In the genomic region with DNA sequence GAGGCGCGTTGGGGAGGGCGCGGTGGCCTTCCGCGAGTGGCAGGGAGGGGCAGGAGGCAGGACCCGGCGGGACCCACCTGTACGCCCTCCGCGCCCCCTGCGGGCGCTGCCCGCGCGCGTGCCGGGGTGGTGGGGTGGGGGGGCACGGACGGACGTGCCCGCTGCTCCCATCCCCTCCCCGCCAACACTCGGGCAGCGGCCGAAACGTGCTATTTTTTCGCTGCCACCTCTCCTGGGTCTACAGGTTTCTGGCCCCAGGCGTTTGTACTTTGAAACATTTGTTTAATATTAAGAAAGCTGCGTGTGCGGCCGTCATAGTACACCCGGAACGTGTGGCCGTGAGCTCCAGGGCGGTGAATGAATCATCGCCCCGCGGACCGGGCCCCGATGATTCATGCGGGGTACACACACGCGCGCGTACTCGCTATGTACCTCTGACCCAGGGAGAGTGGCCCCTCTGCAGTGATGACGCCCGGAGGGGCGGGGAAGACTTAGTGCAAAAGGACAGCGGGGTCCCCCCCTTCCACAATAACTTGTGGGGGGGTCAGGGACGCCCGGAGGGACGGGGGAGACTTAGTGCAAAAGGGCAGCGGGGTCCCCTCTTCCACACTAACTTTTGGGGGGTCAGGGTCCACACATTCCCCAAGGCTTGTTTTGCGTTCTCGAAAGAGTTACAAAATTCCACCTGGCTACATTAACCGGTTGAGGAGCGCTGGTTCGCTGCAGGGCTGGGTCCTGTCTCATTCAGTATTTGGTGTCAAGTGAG, we compare ENCODE assay signal across 8 cellular contexts. TPM values are rescaled to one million over a fixed set of nuclear protein-coding genes. Genes with fewer than 3 reads are reported as not detected.
A peak's percentile ranks its signal among the peaks of the same experiment; 100 is the strongest.
DNase-seq lines count a peak whose midpoint lies in the region; ATAC-seq, FAIRE-seq and TF ChIP-seq lines count a peak whose summit lies in the region.

No MANE protein-coding gene starts in this region.

- peaks cover 6% of the 10 kb centered on the region for H3K4me1 ChIP-seq in A673 (ENCODE audit: insufficient read depth, low read length, poor library complexity, severe bottlenecking)
- peaks cover 0 to 9% of the 10 kb centered on the region in 2 donors for H3K4me1 ChIP-seq in ascending aorta
- H3K4me1 ChIP-seq in aorta (ENCODE audit: control insufficient read depth in 1 of 2, insufficient read depth in 2 of 2, low read length in 2 of 2): peaks cover 4 to 7% of the 10 kb centered on the region in 2 donors

- no TSS peak for BruUV-seq in A673 (replicated peaks; lab: Mats Ljungman, UMichigan)

- ATAC-seq in HG03442 (IDR thresholded peaks at IDR 0.05; ENCODE audit: unreplicated experiment) (peak; percentile 28), aorta (ENCODE audit: low FRiP score) (peak; percentile 84)

- no peak for DNase-seq in A673 (ENCODE audit: low spot score)
- DNase-seq in GM19239 (ENCODE audit: insufficient read length, low spot score): peak; percentile 10
- peak; percentile 18 to 71 (median 51) for DNase-seq in T-helper 2 cell
- peak; percentile 72 to 93 for DNase-seq in ascending aorta (ENCODE audit: low spot score in 2 of 2)
- DNase-seq in hepatic stellate cell (ENCODE audit: low spot score): peak; percentile 87
- DNase-seq in renal cortical epithelial cell (ENCODE audit: low read depth): peak; percentile 76
- peak; percentile 85 to 92 for DNase-seq in aorta

- H3K36me3 ChIP-seq in A673 (ENCODE audit: insufficient read depth, low read length, poor library complexity, severe bottlenecking) (no peaks in the 10 kb centered on the region), ascending aorta (no peaks in the 10 kb centered on the region), aorta (ENCODE audit: control insufficient read depth in 1 of 2, insufficient read depth in 2 of 2, low read length in 1 of 2) (no peaks in the 10 kb centered on the region)

- 1 to 2% methylated on average over 60 of the region's 60 CpGs for WGBS in aorta, 2 donors

- peak overlapping the region; percentile 66 for H3K4me3 ChIP-seq in A673 (ENCODE audit: low read depth, low read length, poor library complexity, severe bottlenecking)
- H3K4me3 ChIP-seq in ascending aorta: peak overlapping the region; percentile 81 to 94
- peak overlapping the region; percentile 97 to 98 for H3K4me3 ChIP-seq in aorta (ENCODE audit: low read length in 2 of 2)

- peak; percentile 79 for FAIRE-seq in GM19239 (lab: Jason Lieb, UNC)

- CTCF ChIA-PET in A673 (lab: Charles Lee): no interaction called here

- H3K9me3 ChIP-seq in A673 (ENCODE audit: low read depth, low read length, poor library complexity, severe bottlenecking) (no peaks in the 10 kb centered on the region), ascending aorta (no peaks in the 10 kb centered on the region), aorta (ENCODE audit: control insufficient read depth, low read length) (no peaks in the 10 kb centered on the region)

- peaks cover 56% of the 10 kb centered on the region for H3K27me3 ChIP-seq in A673 (replicated peaks; ENCODE audit: insufficient read depth, low read depth, low read length, poor library complexity)
- no peaks in the 10 kb centered on the region for H3K27me3 ChIP-seq in ascending aorta
- H3K27me3 ChIP-seq in aorta (ENCODE audit: control insufficient read depth in 1 of 2, insufficient read depth in 2 of 2, low read length in 1 of 2): no peaks in the 10 kb centered on the region

- H3K27ac ChIP-seq in A673 (ENCODE audit: low read depth, low read length, poor library complexity, severe bottlenecking) (no peak overlapping the region), ascending aorta (peak overlapping the region; percentile 96 to 98), aorta (ENCODE audit: low read depth in 1 of 2, low read length in 2 of 2) (peak overlapping the region; percentile 73 to 97)

- POLR2A ChIA-PET in A673 (lab: Charles Lee; ENCODE audit: low non-redundant PET): interaction anchor here (0.7 kb wide), 2 partner anchors 86 to 178 kb away, joined by 4 to 18 read pairs; no protein-coding TSS in a partner anchor

- intact Hi-C loops in A673 (cut with micrococcal nuclease; ENCODE audit: unreplicated experiment) (no loop called here), ascending aorta (cut with DNase I) (loop anchor here (1.0 to 5.0 kb wide), 7 partner anchors 26 to 633 kb away; a partner anchor contains a TSS), aorta (cut with DNase I) (loop anchor here in 1 of 2 donors (2.0 to 5.0 kb wide), 4 partner anchors 57 to 88 kb away; a partner anchor contains a TSS)

- TF ChIP-seq CTCF in A673 (conservative IDR thresholded peaks at IDR 0.05; ENCODE audit: low read depth, low read length): no peak
- TF ChIP-seq CTCF in ascending aorta (IDR thresholded peaks at IDR 0.05): peak in 1 of 3 experiments; percentile 19

RNA-seq across cellular contexts. Expression of a gene that starts 56.6 kb away (rescaled TPM):
- total RNA-seq in A673 (2021): 17.3 and 17.7 TPM in 2 replicates
- 39.8 TPM for total RNA-seq in ascending aorta
- total RNA-seq in renal cortical epithelial cell: 42.7 and 48.9 TPM in 2 replicates
- 100 to 1,000 TPM in 1 of 2 donors, 10 to 100 TPM in 1; 77.7 to 145 TPM for total RNA-seq in aorta
- 100 to 1,000 TPM in 1 of 2 donors, 10 to 100 TPM in 1; 47.1 to 115 TPM for polyA plus RNA-seq in aorta
